Comparison of ENCODE assay signal across 6 cellular contexts in the genomic region with DNA sequence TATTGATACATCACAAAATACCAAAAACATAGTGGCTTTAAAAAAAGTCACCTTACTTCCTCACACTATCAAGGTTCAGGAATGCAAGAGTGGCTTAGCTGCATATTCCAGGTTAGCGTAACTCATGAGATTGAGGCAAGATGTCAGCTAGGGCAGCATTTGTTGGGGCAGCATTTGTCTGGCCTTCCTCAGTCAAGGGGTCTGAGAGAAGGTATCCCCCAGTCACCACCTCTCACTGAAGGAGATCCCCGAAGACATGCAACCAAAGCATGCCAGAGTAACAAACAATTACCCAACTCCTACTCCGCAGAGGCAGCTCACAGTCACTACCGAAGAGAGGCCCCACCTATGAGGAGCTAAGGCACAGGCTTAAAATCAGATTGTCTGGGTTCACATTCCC. TPM values are rescaled to one million over a fixed set of nuclear protein-coding genes. Genes with fewer than 3 reads are reported as not detected.
"Had no signal": no experiment of that assay in that cellular context is flagged by ENCODE, and none has a peak within 500 bp of the region (broad histone marks: within the 10 kb centered on the region; RNA-seq: fewer than 3 reads in every experiment).

No MANE protein-coding gene starts in this region.

- ATAC-seq: GM23338 had no signal

- H3K4me3 ChIP-seq: GM23338 had no signal

- DNase-seq: H9, HCEC 1CT, IMR-90 had no signal

RNA-seq across cellular contexts. Expression of a gene that starts 48.4 kb away (rescaled TPM):
- total RNA-seq: GM23338, H1, H9, HT-29, IMR-90 had no signal
- polyA plus RNA-seq: GM23338, H1, IMR-90 had no signal

RNA-seq across cellular contexts. Expression of a gene that starts 48.5 kb away (rescaled TPM):
- total RNA-seq: GM23338, H1, H9, HT-29, IMR-90 had no signal
- polyA plus RNA-seq: GM23338, H1, IMR-90 had no signal
